In the genomic region with DNA sequence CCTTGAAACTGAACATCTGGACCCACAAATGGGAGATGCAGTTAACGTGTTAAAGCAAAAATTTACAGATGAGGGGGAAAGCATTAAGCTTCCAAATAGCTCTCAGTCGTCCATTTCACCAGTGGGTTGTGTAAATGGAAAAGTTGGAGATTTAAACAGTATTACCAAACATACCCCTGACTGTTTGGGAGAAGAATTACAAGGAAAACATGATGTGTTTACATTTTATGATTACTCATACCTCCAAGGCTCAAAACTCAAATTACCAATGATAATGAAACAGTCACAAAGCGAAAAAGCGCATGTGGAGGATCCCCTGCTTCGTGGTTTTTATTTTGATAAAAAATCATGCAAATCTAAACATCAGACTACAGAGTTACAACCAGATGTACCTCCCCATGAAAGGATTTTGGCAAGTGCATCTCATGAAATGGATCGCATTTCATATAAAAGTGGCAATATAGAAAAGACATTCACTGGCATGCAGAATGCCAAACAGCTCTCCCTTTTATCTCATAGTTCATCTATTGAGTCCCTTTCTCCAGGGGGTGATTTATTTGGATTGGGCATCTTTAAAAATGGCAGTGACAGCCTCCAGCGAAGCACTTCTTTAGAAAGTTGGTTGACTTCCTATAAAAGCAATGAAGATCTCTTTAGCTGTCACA, we compare ENCODE assay signal across 17 cellular contexts.
DNase-seq lines count a peak whose midpoint lies in the region; TF ChIP-seq lines count a peak whose summit lies in the region.
"Had no signal": no experiment of that assay in that cellular context is flagged by ENCODE, and none has a peak within 500 bp of the region (broad histone marks: within the 10 kb centered on the region; RNA-seq: fewer than 3 reads in every experiment).

No MANE protein-coding gene starts in this region.

- H3K27me3 Mint-ChIP-seq in nephron progenitor cell (ENCODE audit: low read depth, poor library complexity), result no peaks in the 10 kb centered on the region
- H3K27me3 Mint-ChIP-seq: CD4-positive, alpha-beta memory T cell had no signal

- H3K9ac ChIP-seq in adipocyte (ENCODE audit: low read length), result no peak overlapping the region

- no peak overlapping the region for H2AFZ ChIP-seq in ACC112 (ENCODE audit: low read length, unreplicated experiment)

- no peak overlapping the region for H3K4me3 Mint-ChIP-seq in nephron progenitor cell
- H3K4me3 Mint-ChIP-seq: CD4-positive, alpha-beta memory T cell had no signal

- no peaks in the 10 kb centered on the region for H3K9me3 Mint-ChIP-seq in nephron progenitor cell

- peaks cover 12% of the 10 kb centered on the region for H3K4me1 Mint-ChIP-seq in nephron progenitor cell
- H3K4me1 Mint-ChIP-seq: CD4-positive, alpha-beta memory T cell had no signal

- 0 out of 2 replicates have a peak overlapping the region, but pooled peaks have one; percentile 8 for H3K4me3 ChIP-seq in ACC112 (ENCODE audit: low read depth, low read length)
- no peak overlapping the region for H3K4me3 ChIP-seq in adipocyte (ENCODE audit: low read length)
- no peak overlapping the region for H3K4me3 ChIP-seq in fibroblast of villous mesenchyme (ENCODE audit: low read depth, low read length)
- H3K4me3 ChIP-seq: GM12878, HAP-1 had no signal

- DNase-seq in AG09319 (ENCODE audit: extremely low read depth, low read depth) (peak; percentile 42), adipocyte (ENCODE audit: low read depth) (peak; percentile 57), fibroblast of villous mesenchyme (ENCODE audit: low read depth) (peak; percentile 61), nephron progenitor cell (no peak), SKM-1 treated with dmso at 0.1 percent for 144 hours (lab: John Stamatoyannopoulos, UW; ENCODE audit: unreplicated experiment) (no peak), NCI-H446 treated with DMSO at 0.1 percent for 48 hours (lab: John Stamatoyannopoulos, UW) (no peak)
- DNase-seq: ACHN; CD4-positive, alpha-beta memory T cell; DMS79 treated with DMSO at 0.1 percent for 48 hours; NCI-H1436 treated with DMSO at 0.1 percent for 48 hours; NCI-H2029 treated with DMSO at 0.1 percent for 48 hours; NCI-H510A treated with DMSO at 0.1 percent for 48 hours; SHP77 treated with DMSO at 0.1 percent for 48 hours had no signal

- no peaks in the 10 kb centered on the region for H3K79me2 ChIP-seq in ACC112 (ENCODE audit: control insufficient read depth, insufficient read depth, low read length, unreplicated experiment)

- no peak overlapping the region for H3K27ac ChIP-seq in ACC112 (ENCODE audit: low read depth, low read length)
- H3K27ac ChIP-seq: HL-60 had no signal

- no peak for TF ChIP-seq CTCF in AG09319 (IDR thresholded peaks at IDR 0.05; ENCODE audit: low read depth, low read length)
- TF ChIP-seq CTCF in fibroblast of villous mesenchyme (IDR thresholded peaks at IDR 0.05; ENCODE audit: insufficient read depth, low read depth, low read length), result no peak
- no peak for TF ChIP-seq CTCF in nephron progenitor cell (IDR thresholded peaks at IDR 0.05)

- no peak overlapping the region for H3K27ac Mint-ChIP-seq in nephron progenitor cell
- H3K27ac Mint-ChIP-seq: CD4-positive, alpha-beta memory T cell had no signal

- H3K4me1 ChIP-seq in ACC112 (ENCODE audit: control insufficient read depth, insufficient read depth, low read length, unreplicated experiment), result peaks cover 18% of the 10 kb centered on the region
- H3K4me1 ChIP-seq in adipocyte (ENCODE audit: control insufficient read depth, insufficient read depth, low read length), result no peaks in the 10 kb centered on the region
- H3K4me1 ChIP-seq: HAP-1 had no signal

- H3K27me3 ChIP-seq in ACC112 (ENCODE audit: insufficient read depth, low read length), result no peaks in the 10 kb centered on the region
- no peaks in the 10 kb centered on the region for H3K27me3 ChIP-seq in adipocyte (replicated peaks; ENCODE audit: control insufficient read depth, insufficient read depth, low read length)

- no peaks in the 10 kb centered on the region for H3K9me3 ChIP-seq in adipocyte (ENCODE audit: control insufficient read depth, low read length)
- H3K9me3 ChIP-seq: HAP-1 had no signal

- H3K36me3 Mint-ChIP-seq in nephron progenitor cell (ENCODE audit: low read depth), result no peaks in the 10 kb centered on the region
- H3K36me3 Mint-ChIP-seq: CD4-positive, alpha-beta memory T cell had no signal

- no peaks in the 10 kb centered on the region for H3K36me3 ChIP-seq in ACC112 (ENCODE audit: insufficient read depth, low read length)
- H3K36me3 ChIP-seq in adipocyte (ENCODE audit: control insufficient read depth, insufficient read depth, low read length, severe bottlenecking), result no peaks in the 10 kb centered on the region
- H3K36me3 ChIP-seq: HAP-1 had no signal

Comparison
In these comparisons a context has a peak if more than half of its experiments do, and no peak if none do; other contexts are left out.
1. DNase-seq: peak in AG09319 (single experiment), adipocyte (single experiment) and fibroblast of villous mesenchyme (single experiment); none in nephron progenitor cell (single experiment), SKM-1 treated with dmso at 0.1 percent for 144 hours (single experiment) and NCI-H446 treated with DMSO at 0.1 percent for 48 hours (single experiment).